In the genomic region with DNA sequence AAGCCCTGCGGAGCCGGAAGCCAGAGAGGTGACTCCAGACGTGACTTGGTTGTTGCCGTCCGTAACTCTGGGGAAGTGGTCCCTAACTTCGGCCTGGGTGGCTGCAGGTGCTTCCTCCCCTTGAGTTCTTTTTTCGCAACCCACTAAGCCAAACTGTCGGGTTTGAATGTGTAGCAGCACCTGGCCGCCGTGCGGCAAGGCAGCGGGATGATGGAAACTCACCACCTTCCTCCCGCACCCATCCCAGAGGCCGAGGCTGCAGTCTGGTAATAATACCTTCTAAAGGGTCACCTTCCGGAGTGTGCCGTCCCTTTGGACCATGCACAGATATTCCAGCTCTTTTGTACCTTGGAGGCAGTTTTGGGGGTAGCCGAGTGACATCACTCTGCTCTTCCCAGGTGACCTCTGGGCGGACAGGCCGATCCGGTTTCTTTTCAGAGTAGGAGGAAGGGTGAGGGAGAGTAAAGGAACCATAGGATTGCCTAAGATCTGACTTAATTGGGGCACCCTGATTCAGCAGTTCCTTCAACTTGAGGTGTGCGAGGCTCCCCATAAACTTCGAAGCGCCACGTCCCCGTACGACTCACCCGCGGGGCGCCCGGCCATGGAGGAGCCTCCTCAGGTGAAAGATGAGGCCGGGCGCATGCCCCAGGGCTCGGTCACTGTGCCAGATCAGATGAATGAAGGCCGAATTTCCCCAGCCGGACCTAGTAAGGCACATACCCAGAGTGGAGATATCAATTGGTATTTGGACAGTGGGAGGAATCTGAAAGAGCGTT, we compare ENCODE assay signal across 8 cellular contexts. TPM values are rescaled to one million over a fixed set of nuclear protein-coding genes. Genes with fewer than 3 reads are reported as not detected.
DNase-seq lines count a peak whose midpoint lies in the region; ATAC-seq, FAIRE-seq and TF ChIP-seq lines count a peak whose summit lies in the region.

No MANE protein-coding gene starts in this region.

- peaks cover 9% of the 10 kb centered on the region for H3K27me3 Mint-ChIP-seq in astrocyte (ENCODE audit: low read depth, unreplicated experiment)

- H3K36me3 ChIP-seq in astrocyte (ENCODE audit: insufficient read depth, low read length) (no peaks in the 10 kb centered on the region), kidney epithelial cell (ENCODE audit: control insufficient read depth, insufficient read depth, low read length) (no peaks in the 10 kb centered on the region), vagina (no peaks in the 10 kb centered on the region)

- peaks cover 3% of the 10 kb centered on the region for H3K4me1 Mint-ChIP-seq in astrocyte (ENCODE audit: low read depth, unreplicated experiment)

- no peaks in the 10 kb centered on the region for H3K79me2 ChIP-seq in astrocyte (ENCODE audit: insufficient read depth, low read length)

- no peaks in the 10 kb centered on the region for H3K36me3 Mint-ChIP-seq in astrocyte (ENCODE audit: low read depth, unreplicated experiment)

- H3K9ac ChIP-seq in astrocyte (ENCODE audit: low read length) = peak overlapping the region; percentile 36

- no peak for TF ChIP-seq POLR2A in vagina (IDR thresholded peaks at IDR 0.05)

- no peak for FAIRE-seq in astrocyte (lab: Jason Lieb, UNC)

- peaks cover 8% of the 10 kb centered on the region for H3K27me3 ChIP-seq in astrocyte (ENCODE audit: insufficient read depth, low read length)
- no peaks in the 10 kb centered on the region for H3K27me3 ChIP-seq in kidney epithelial cell (ENCODE audit: control insufficient read depth, insufficient read depth, low read length)
- no peaks in the 10 kb centered on the region for H3K27me3 ChIP-seq in vagina

- H3K9me3 Mint-ChIP-seq in astrocyte (ENCODE audit: unreplicated experiment) = peaks cover 1% of the 10 kb centered on the region

- peak; percentile 50 for DNase-seq in GM13977 (ENCODE audit: low spot score)
- no peak for DNase-seq in astrocyte (ENCODE audit: low read depth)
- no peak for DNase-seq in kidney epithelial cell (ENCODE audit: low read depth)
- DNase-seq in vagina (ENCODE audit: extremely low spot score in 2 of 2) = peak in 1 of 2 donors; percentile 87
- DNase-seq in SHP77 treated with DMSO at 0.1 percent for 48 hours (lab: John Stamatoyannopoulos, UW) = no peak
- no peak for DNase-seq in stimulated activated CD8-positive, alpha-beta memory T cell treated with anti-CD3 and anti-CD28 coated beads, Interleukin-4, amount 100 ng/mL, for 48 hours
- DNase-seq in NCI-H82 (lab: John Stamatoyannopoulos, UW) = no peak

- peak; percentile 28 for ATAC-seq in HG02610 (IDR thresholded peaks at IDR 0.05; ENCODE audit: unreplicated experiment)

- intact Hi-C loops in vagina (cut with DNase I) = no loop called here

- H4K20me1 ChIP-seq in astrocyte (ENCODE audit: insufficient read depth, low read length) = peaks cover 6% of the 10 kb centered on the region

- H3K27ac Mint-ChIP-seq in astrocyte (ENCODE audit: unreplicated experiment) = no peak overlapping the region

- TF ChIP-seq CTCF in GM13977 (IDR thresholded peaks at IDR 0.05; ENCODE audit: extremely low read depth, insufficient read depth, missing control alignments) = no peak
- no peak for TF ChIP-seq CTCF in astrocyte (IDR thresholded peaks at IDR 0.05; ENCODE audit: insufficient read depth, low read depth, low read length)
- no peak for TF ChIP-seq CTCF in kidney epithelial cell (IDR thresholded peaks at IDR 0.05; ENCODE audit: insufficient read depth, low read length, poor library complexity, severe bottlenecking)
- TF ChIP-seq CTCF in vagina (IDR thresholded peaks at IDR 0.05) = no peak

- H3K4me2 ChIP-seq in astrocyte (ENCODE audit: low read length) = peak overlapping the region; percentile 90

- in situ Hi-C loops in GM13977 (cut with MboI; ENCODE audit: low pct_unique_long_range_greater_than_20kb, low sequenced_read_pairs, unreplicated experiment) = no loop called here

- H3K9me3 ChIP-seq in astrocyte (ENCODE audit: insufficient read depth, low read depth, low read length) = no peaks in the 10 kb centered on the region
- no peaks in the 10 kb centered on the region for H3K9me3 ChIP-seq in vagina

- H3K4me3 ChIP-seq in astrocyte (ENCODE audit: insufficient read depth, low read depth, low read length) = peak overlapping the region; percentile 63
- peak overlapping the region; percentile 96 for H3K4me3 ChIP-seq in kidney epithelial cell (ENCODE audit: low read depth, low read length)
- peak overlapping the region; percentile 79 to 81 for H3K4me3 ChIP-seq in vagina

- no peak overlapping the region for H3K27ac ChIP-seq in astrocyte (ENCODE audit: low read depth, low read length)
- H3K27ac ChIP-seq in vagina = peak overlapping the region; percentile 87

- H3K4me3 Mint-ChIP-seq in astrocyte (ENCODE audit: unreplicated experiment) = peak overlapping the region; percentile 85

- H3K4me1 ChIP-seq in astrocyte (ENCODE audit: insufficient read depth, low read length) = peaks cover 10% of the 10 kb centered on the region
- H3K4me1 ChIP-seq in vagina = peaks cover 16% of the 10 kb centered on the region

- H2AFZ ChIP-seq in astrocyte (ENCODE audit: low read depth, low read length) = peak overlapping the region; percentile 56

RNA-seq across cellular contexts. Expression of a gene that starts 1.0 kb away (rescaled TPM):
- total RNA-seq in astrocyte = 5.7 and 6.0 TPM in 2 replicates
- 6.2 and 6.3 TPM in 2 replicates for total RNA-seq in kidney epithelial cell
- 11.3 TPM for total RNA-seq in vagina
